Comparison of ENCODE assay signal across 1 cellular context in genomic region chr7:74134117-74134539, GRCh38.
TF ChIP-seq lines count a peak whose summit lies in the region.

No MANE protein-coding gene starts in this region.

TF ChIP-seq in GM23338, 12 proteins besides CTCF, POLR2A, EP300 and RAD21 (continued from another document):
- no peak for TF ChIP-seq NANOG (IDR thresholded peaks at IDR 0.05; ENCODE audit: borderline replicate concordance)
